ENCODE assay signal across 16 cellular contexts in genomic region chr20:44222969-44223368, GRCh38. TPM values are rescaled to one million over a fixed set of nuclear protein-coding genes. Genes with fewer than 3 reads are reported as not detected.
DNase-seq lines count a peak whose midpoint lies in the region; ATAC-seq and TF ChIP-seq lines count a peak whose summit lies in the region.
"Had no signal": no experiment of that assay in that cellular context is flagged by ENCODE, and none has a peak within 500 bp of the region (broad histone marks: within the 10 kb centered on the region; RNA-seq: fewer than 3 reads in every experiment).

No MANE protein-coding gene starts in this region.

- DNase-seq in NCI-H82 (lab: John Stamatoyannopoulos, UW) (peak; percentile 60), NCI-H82 treated with DMSO at 0.1 percent for 48 hours (lab: John Stamatoyannopoulos, UW; ENCODE audit: unreplicated experiment) (no peak), epithelial cell of proximal tubule (ENCODE audit: low read depth) (no peak), neural progenitor cell (ENCODE audit: low spot score) (peak; percentile 64), 8988T (no peak), head of caudate nucleus (no peak)
- DNase-seq: activated T-cell treated with anti-CD3 and anti-CD28 coated beads, Interleukin-2, amount 50 U/mL, for 72 hours; amygdala; NCI-H2029 treated with DMSO at 0.1 percent for 48 hours; psoas muscle; SIG-M5; T1000 had no signal

- TF ChIP-seq CTCF in Loucy (conservative IDR thresholded peaks at IDR 0.05; ENCODE audit: low read length) = peak; percentile 48
- peak; percentile 11 for TF ChIP-seq CTCF in epithelial cell of proximal tubule (conservative IDR thresholded peaks at IDR 0.05; ENCODE audit: low read depth, low read length)
- peak; percentile 45 for TF ChIP-seq CTCF in neural progenitor cell (IDR thresholded peaks at IDR 0.05)

- H3K9me2 ChIP-seq in Loucy (replicated peaks; ENCODE audit: low read depth, low read length) = no peaks in the 10 kb centered on the region

- H3K9me3 ChIP-seq in Loucy (ENCODE audit: insufficient read depth, low read depth, low read length) (no peaks in the 10 kb centered on the region), neural progenitor cell (ENCODE audit: low read depth) (no peaks in the 10 kb centered on the region)
- H3K9me3 ChIP-seq: psoas muscle had no signal

- no peak overlapping the region for H3K4me2 ChIP-seq in Loucy (ENCODE audit: low read depth, low read length, poor library complexity, severe bottlenecking)
- peak overlapping the region; percentile 42 for H3K4me2 ChIP-seq in neural progenitor cell

- no peak for ATAC-seq in HG03095 (IDR thresholded peaks at IDR 0.05; ENCODE audit: unreplicated experiment)
- ATAC-seq: activated T-cell treated with anti-CD3 and anti-CD28 coated beads, Interleukin-2, amount 50 U/mL, for 72 hours; psoas muscle had no signal

- H3K9me3 Mint-ChIP-seq in neural progenitor cell = no peaks in the 10 kb centered on the region
- H3K9me3 Mint-ChIP-seq: activated T-cell treated with anti-CD3 and anti-CD28 coated beads, Interleukin-2, amount 50 U/mL, for 72 hours had no signal

- no peak overlapping the region for H3K4me3 Mint-ChIP-seq in neural progenitor cell
- H3K4me3 Mint-ChIP-seq: activated T-cell treated with anti-CD3 and anti-CD28 coated beads, Interleukin-2, amount 50 U/mL, for 72 hours had no signal

- H3K4me1 ChIP-seq in Loucy (ENCODE audit: insufficient read depth, low read length, poor library complexity, severe bottlenecking) (peaks cover 11% of the 10 kb centered on the region), neural progenitor cell (peaks cover 6% of the 10 kb centered on the region)
- H3K4me1 ChIP-seq: psoas muscle had no signal

- H3K4me3 ChIP-seq in Loucy (ENCODE audit: low read length, poor library complexity, severe bottlenecking) (no peak overlapping the region), epithelial cell of proximal tubule (ENCODE audit: low read depth, low read length) (no peak overlapping the region), neural progenitor cell (no peak overlapping the region)
- H3K4me3 ChIP-seq: psoas muscle had no signal

- H3K27me3 ChIP-seq in Loucy (ENCODE audit: insufficient read depth, low read length, poor library complexity, severe bottlenecking) = no peaks in the 10 kb centered on the region
- H3K27me3 ChIP-seq in neural progenitor cell = no peaks in the 10 kb centered on the region

- H3K4me1 Mint-ChIP-seq in neural progenitor cell = peaks cover 12% of the 10 kb centered on the region

- no peak overlapping the region for H3K9ac ChIP-seq in Loucy (ENCODE audit: low read depth, low read length, poor library complexity, severe bottlenecking)
- no peak overlapping the region for H3K9ac ChIP-seq in neural progenitor cell

- no peaks in the 10 kb centered on the region for H3K79me2 ChIP-seq in Loucy (ENCODE audit: insufficient read depth, low read length)
- H3K79me2 ChIP-seq in neural progenitor cell (ENCODE audit: low read depth) = no peaks in the 10 kb centered on the region

- H3K36me3 Mint-ChIP-seq in neural progenitor cell = no peaks in the 10 kb centered on the region

- H2AFZ ChIP-seq in Loucy (ENCODE audit: low read length) = no peak overlapping the region
- no peak overlapping the region for H2AFZ ChIP-seq in neural progenitor cell (replicated peaks)

- H3K27ac ChIP-seq in neural progenitor cell = no peak overlapping the region
- H3K27ac ChIP-seq: epithelial cell of prostate, psoas muscle had no signal

- H3K36me3 ChIP-seq in Loucy (ENCODE audit: insufficient read depth, low read length) (no peaks in the 10 kb centered on the region), neural progenitor cell (no peaks in the 10 kb centered on the region)

- H3F3A ChIP-seq in Loucy (ENCODE audit: low read depth) (0 out of 2 replicates have a peak, but pooled peaks cover 2% of the 10 kb centered on the region), neural progenitor cell (ENCODE audit: low read depth) (no peaks in the 10 kb centered on the region)

- no peak overlapping the region for H3K27ac Mint-ChIP-seq in neural progenitor cell
- H3K27ac Mint-ChIP-seq: activated T-cell treated with anti-CD3 and anti-CD28 coated beads, Interleukin-2, amount 50 U/mL, for 72 hours had no signal

- H3K27me3 Mint-ChIP-seq in neural progenitor cell (ENCODE audit: insufficient read depth, low read depth) = no peaks in the 10 kb centered on the region

- H4K20me1 ChIP-seq in Loucy (ENCODE audit: insufficient read depth, low read length, poor library complexity, severe bottlenecking) (no peaks in the 10 kb centered on the region), neural progenitor cell (ENCODE audit: low read depth) (no peaks in the 10 kb centered on the region)

- intact Hi-C loops in head of caudate nucleus (cut with DNase I) = no loop called here

RNA-seq across cellular contexts. Expression of gene OSER1, which starts 12.4 kb away (rescaled TPM):
- total RNA-seq in epithelial cell of proximal tubule (24.1 and 41.1 TPM in 2 replicates), neural progenitor cell (ENCODE audit: low replicate concordance) (44.4 and 51.8 TPM in 2 replicates)

RNA-seq across cellular contexts. Expression of gene GDAP1L1, which starts 24.1 kb away (rescaled TPM):
- total RNA-seq in epithelial cell of proximal tubule = not detected in 2 replicates
- 0.26 and 1.3 TPM in 2 replicates for total RNA-seq in neural progenitor cell (ENCODE audit: low replicate concordance)
- total RNA-seq: HT1080, psoas muscle had no signal

RNA-seq across cellular contexts. Expression of gene JPH2, which starts 36.0 kb away (rescaled TPM):
- total RNA-seq in epithelial cell of proximal tubule = 2.0 and 2.9 TPM in 2 replicates
- total RNA-seq in neural progenitor cell (ENCODE audit: low replicate concordance) = not detected in 2 replicates

Comparison
In these comparisons a context has a peak if more than half of its experiments do, and no peak if none do; other contexts are left out.
1. DNase-seq: peak in NCI-H82 (single experiment) and neural progenitor cell (single experiment); none in NCI-H82 treated with DMSO at 0.1 percent for 48 hours (single experiment), epithelial cell of proximal tubule (single experiment), 8988T (single experiment) and head of caudate nucleus (0 of 42).
2. Peak in every context shown above with its lines, with median percentiles within 50 percentile points of each other: CTCF ChIP-seq.